ENCODE assay signal across 23 cellular contexts in the genomic region with DNA sequence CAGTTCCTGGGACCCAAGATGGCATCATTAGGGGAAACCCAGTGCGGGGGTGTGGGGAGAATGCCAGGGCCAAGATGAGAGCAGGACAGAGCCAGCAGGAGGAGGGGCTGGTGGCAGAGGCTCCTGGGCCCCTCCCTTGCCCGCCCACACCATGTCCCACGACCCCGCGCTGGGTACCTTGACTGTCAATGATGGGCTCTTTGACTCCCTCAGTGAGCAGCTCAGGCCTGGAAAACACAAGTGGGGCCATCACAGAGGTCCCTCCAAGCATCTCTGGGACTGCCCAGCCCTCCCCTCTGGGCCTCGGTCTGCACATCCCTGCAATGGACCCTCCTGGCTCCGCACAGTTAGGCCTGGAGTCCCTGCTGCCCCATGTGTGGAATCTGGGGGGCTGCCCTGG.
"Had no signal": no experiment of that assay in that cellular context is flagged by ENCODE, and none has a peak within 500 bp of the region (broad histone marks: within the 10 kb centered on the region; RNA-seq: fewer than 3 reads in every experiment).

No MANE protein-coding gene starts in this region.

- H3K4me3 ChIP-seq: lung, skin epidermis, stomach, testis, upper lobe of left lung had no signal

- H3K27ac Mint-ChIP-seq: activated CD4-positive, alpha-beta memory T cell treated with anti-CD3 and anti-CD28 coated beads for 36 hours; activated naive CD8-positive, alpha-beta T cell; brain; immature natural killer cell; T-cell had no signal

- H3K27me3 Mint-ChIP-seq: activated CD4-positive, alpha-beta memory T cell treated with anti-CD3 and anti-CD28 coated beads for 36 hours; activated naive CD8-positive, alpha-beta T cell; brain; central memory CD8-positive, alpha-beta T cell; naive thymus-derived CD4-positive, alpha-beta T cell; T-cell had no signal

- H3K4me3 Mint-ChIP-seq: activated CD4-positive, alpha-beta memory T cell treated with anti-CD3 and anti-CD28 coated beads for 36 hours; activated naive CD8-positive, alpha-beta T cell; brain; central memory CD8-positive, alpha-beta T cell; immature natural killer cell; naive thymus-derived CD4-positive, alpha-beta T cell; T-cell had no signal

- DNase-seq: activated CD4-positive, alpha-beta memory T cell treated with anti-CD3 and anti-CD28 coated beads for 36 hours; activated CD8-positive, alpha-beta memory T cell treated with anti-CD3 and anti-CD28 coated beads, Interleukin-2, amount 50 U/mL, for 48 hours; activated gamma-delta T cell treated with Interleukin-2 at 50 U/mL for 16 hours; cortex of kidney; effector CD8-positive, alpha-beta T cell; foreskin fibroblast; glutamatergic neuron; immature natural killer cell; naive thymus-derived CD4-positive, alpha-beta T cell; stimulated activated CD4-positive, alpha-beta T cell treated with anti-CD3 and anti-CD28 coated beads, Interleukin-4, amount 100 ng/mL, for 4 hours; stimulated activated CD8-positive, alpha-beta memory T cell treated with anti-CD3 and anti-CD28 coated beads, Interleukin-4, amount 100 ng/mL, for 48 hours; stomach; T-cell; T-helper 9 cell; testis; upper lobe of left lung had no signal

- H3K4me1 Mint-ChIP-seq: brain; central memory CD8-positive, alpha-beta T cell; immature natural killer cell; naive thymus-derived CD4-positive, alpha-beta T cell had no signal

- H3K9me3 Mint-ChIP-seq: activated CD4-positive, alpha-beta memory T cell treated with anti-CD3 and anti-CD28 coated beads for 36 hours; brain; central memory CD8-positive, alpha-beta T cell; immature natural killer cell; naive thymus-derived CD4-positive, alpha-beta T cell; T-cell had no signal

- H3K27ac ChIP-seq: parathyroid adenoma, stomach, testis, upper lobe of left lung had no signal

- ATAC-seq: activated CD4-positive, CD25-positive, alpha-beta regulatory T cell treated with anti-CD3 and anti-CD28 coated beads, Interleukin-2, amount 50 U/mL, for 24 hours; naive thymus-derived CD4-positive, alpha-beta T cell; T-cell had no signal

- H3K4me1 ChIP-seq: parathyroid adenoma, stomach, testis had no signal

- H3K27me3 ChIP-seq: stomach, testis, upper lobe of left lung had no signal

- H3K9me3 ChIP-seq: stomach, testis, upper lobe of left lung had no signal
